Comparison of ENCODE assay signal across 14 cellular contexts in the genomic region with DNA sequence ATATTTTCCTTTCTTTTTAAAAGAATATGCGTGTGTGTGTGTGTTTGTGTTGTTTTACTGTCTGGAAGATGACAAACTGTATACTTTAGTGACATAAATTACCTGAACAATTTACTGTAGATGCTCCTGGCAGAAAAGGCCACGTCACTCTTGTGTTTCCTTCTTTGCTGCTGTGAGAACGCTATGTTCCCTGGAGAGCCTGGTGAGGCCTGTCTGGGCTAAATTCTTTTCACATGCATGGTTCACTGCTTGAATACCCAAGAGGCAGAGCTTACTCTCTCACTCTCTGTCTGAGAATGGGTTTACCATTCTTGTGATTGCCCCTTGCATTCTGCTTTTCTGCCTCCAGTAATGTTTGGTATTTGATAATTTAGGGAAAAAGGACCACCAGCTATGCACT.
DNase-seq lines count a peak whose midpoint lies in the region; ATAC-seq and TF ChIP-seq lines count a peak whose summit lies in the region.
"Had no signal": no experiment of that assay in that cellular context is flagged by ENCODE, and none has a peak within 500 bp of the region (broad histone marks: within the 10 kb centered on the region; RNA-seq: fewer than 3 reads in every experiment).

No MANE protein-coding gene starts in this region.

- H3K9me3 ChIP-seq in breast epithelium = peaks cover 13 to 21% of the 10 kb centered on the region in 2 donors

- TF ChIP-seq POLR2A in breast epithelium (IDR thresholded peaks at IDR 0.05) = no peak

- no peaks in the 10 kb centered on the region for H3K36me3 ChIP-seq in breast epithelium

- DNase-seq in ACHN (peak; percentile 39), breast epithelium (ENCODE audit: low spot score in 2 of 2) (peak in 1 of 2 donors; percentile 53), left kidney (ENCODE audit: low read depth, low spot score) (peak; percentile 59), occipital lobe (lab: John Stamatoyannopoulos, UW) (no peak), NCI-H345 treated with DMSO at 0.1 percent for 48 hours (lab: John Stamatoyannopoulos, UW; ENCODE audit: unreplicated experiment) (no peak)
- no peak for DNase-seq in activated naive CD4-positive, alpha-beta T cell treated with anti-CD3 and anti-CD28 coated beads, Interleukin-2, amount 50 U/mL, for 16 hours
- DNase-seq: activated T-cell treated with anti-CD3 and anti-CD28 coated beads, Interleukin-2, amount 50 U/mL, for 4 hours; C1 segment of cervical spinal cord; left cardiac atrium; NK-92 treated with Interleukin-12 subunit alpha and Interleukin-12 subunit beta, amount 100 ng/mL, for 24 hours; stimulated activated naive CD8-positive, alpha-beta T cell treated with anti-CD3 and anti-CD28 coated beads, Interleukin-15, Interleukin-2, amounts not matched to agents 100 U/mL and 50 U/mL, for 24 hours had no signal

- H3K27me3 ChIP-seq in breast epithelium = no peaks in the 10 kb centered on the region

- ATAC-seq in HG02571 (IDR thresholded peaks at IDR 0.05; ENCODE audit: unreplicated experiment) = peak; percentile 47
- ATAC-seq in GM18909 (IDR thresholded peaks at IDR 0.05; ENCODE audit: poor library complexity, unreplicated experiment) = no peak
- ATAC-seq: activated T-cell treated with anti-CD3 and anti-CD28 coated beads, Interleukin-2, amount 50 U/mL, for 4 hours; HCT116; stimulated activated naive CD8-positive, alpha-beta T cell treated with anti-CD3 and anti-CD28 coated beads, Interleukin-15, Interleukin-2, amounts not matched to agents 100 U/mL and 50 U/mL, for 24 hours had no signal

- intact Hi-C loops in breast epithelium (cut with DNase I; ENCODE audit: low total_unique reads) = no loop called here

- TF ChIP-seq CTCF in breast epithelium (IDR thresholded peaks at IDR 0.05) = no peak

- H3K4me3 ChIP-seq in breast epithelium = no peak overlapping the region

- peak overlapping the region; percentile 7 to 45 for H3K27ac ChIP-seq in breast epithelium

- no peaks in the 10 kb centered on the region for H3K4me1 ChIP-seq in breast epithelium

- in situ Hi-C loops in ACHN (cut with HindIII; ENCODE audit: low pct_ligation_motif_present, low pct_unique_long_range_greater_than_20kb, low sequenced_read_pairs) = no loop called here

Comparison
In these comparisons a context has a peak if more than half of its experiments do, and no peak if none do; other contexts are left out.
1. DNase-seq: peak in ACHN (single experiment) and left kidney (single experiment); none in occipital lobe (single experiment), activated naive CD4-positive, alpha-beta T cell treated with anti-CD3 and anti-CD28 coated beads, Interleukin-2, amount 50 U/mL, for 16 hours (single experiment) and NCI-H345 treated with DMSO at 0.1 percent for 48 hours (single experiment).